Comparison of ENCODE assay signal across 35 cellular contexts in genomic region chr6:33187809-33188208, GRCh38. TPM values are rescaled to one million over a fixed set of nuclear protein-coding genes. Genes with fewer than 3 reads are reported as not detected.
DNase-seq lines count a peak whose midpoint lies in the region; ATAC-seq, FAIRE-seq and TF ChIP-seq lines count a peak whose summit lies in the region.
"Had no signal": no experiment of that assay in that cellular context is flagged by ENCODE, and none has a peak within 500 bp of the region (broad histone marks: within the 10 kb centered on the region; RNA-seq: fewer than 3 reads in every experiment).

No MANE protein-coding gene starts in this region.

- H3K36me3 Mint-ChIP-seq in endothelial cell (ENCODE audit: low read depth, unreplicated experiment): peaks cover 46% of the 10 kb centered on the region

- H3K4me3 ChIP-seq in HEK293 (ENCODE audit: low read depth, low read length) (no peak overlapping the region), K562 (no peak overlapping the region), esophagus squamous epithelium (no peak overlapping the region)
- H3K4me3 ChIP-seq: A549; BLaER1; BLaER1 treated with 17β-estradiol and CSF1 and Interleukin-3, amounts not matched to agents 10 nM and 100 nM had no signal

- no peaks in the 10 kb centered on the region for H3K9me1 ChIP-seq in K562 (ENCODE audit: control insufficient read depth, insufficient read depth, low read length)

- no peaks in the 10 kb centered on the region for H3K9me3 Mint-ChIP-seq in endothelial cell (ENCODE audit: unreplicated experiment)

- no peaks in the 10 kb centered on the region for H3K36me3 ChIP-seq in HEK293 (ENCODE audit: control insufficient read depth in 2 of 2, insufficient read depth in 1 of 2, low read length in 2 of 2)
- no peaks in the 10 kb centered on the region for H3K36me3 ChIP-seq in K562 (ENCODE audit: control insufficient read depth, insufficient read depth, low read length)
- no peaks in the 10 kb centered on the region for H3K36me3 ChIP-seq in esophagus squamous epithelium
- H3K36me3 ChIP-seq: BE2C; BLaER1; BLaER1 treated with 17β-estradiol and CSF1 and Interleukin-3, amounts not matched to agents 10 nM and 100 nM had no signal

- H3K27ac ChIP-seq in HEK293 (ENCODE audit: extremely low read depth, low read depth, low read length): no peak overlapping the region
- no peak overlapping the region for H3K27ac ChIP-seq in K562 (ENCODE audit: extremely low read depth, low read depth, low read length)
- no peak overlapping the region for H3K27ac ChIP-seq in esophagus squamous epithelium
- H3K27ac ChIP-seq: 22Rv1; A549; BLaER1; BLaER1 treated with 17β-estradiol and CSF1 and Interleukin-3, amounts not matched to agents 10 nM and 100 nM; C4-2B had no signal

- intact Hi-C loops in K562 (cut with micrococcal nuclease) (no loop called here), esophagus squamous epithelium (cut with DNase I) (no loop called here)

- WGBS in K562 (ENCODE audit: insufficient coverage, low coverage, missing lambda C conversion rate): 7% methylated on average over 1 of the region's 1 CpG
- 75 to 76% methylated on average over 1 of the region's 1 CpG for WGBS in esophagus squamous epithelium, 2 donors

- peaks cover 11% of the 10 kb centered on the region for H3K27me3 Mint-ChIP-seq in endothelial cell (ENCODE audit: unreplicated experiment)

- no peak overlapping the region for H3K4me2 ChIP-seq in K562 (ENCODE audit: insufficient read depth, low read length)
- H3K4me2 ChIP-seq: A549; BLaER1; BLaER1 treated with 17β-estradiol and CSF1 and Interleukin-3, amounts not matched to agents 10 nM and 100 nM had no signal

- no peaks in the 10 kb centered on the region for H3K79me2 ChIP-seq in K562 (ENCODE audit: control insufficient read depth, insufficient read depth, low read length)

- no peak for FAIRE-seq in K562 (lab: Jason Lieb, UNC)
- FAIRE-seq: A204.1, A549, D721Med had no signal

- DNase-seq in K562 (ENCODE audit: extremely low read depth in 1 of 4, low spot score in 3 of 4) (no peak), endothelial cell (ENCODE audit: low spot score) (no peak), esophagus squamous epithelium (lab: John Stamatoyannopoulos, UW) (no peak), NCI-H2227 treated with DMSO at 0.1 percent for 48 hours (lab: John Stamatoyannopoulos, UW) (no peak)
- DNase-seq: 8988T; ACHN; AML-193; BE2C; C1 segment of cervical spinal cord; Caco-2; Calu3; CD4-positive, alpha-beta T cell; CD4-positive, CD25-positive, alpha-beta regulatory T cell; CD8-positive, alpha-beta memory T cell; CD8-positive, alpha-beta T cell; COR-L47; DMS 273 treated with DMSO at 0.1 percent for 48 hours; DMS153; DMS79; DMS79 treated with DMSO at 0.1 percent for 48 hours; DND-41; EL had no signal

- no peak overlapping the region for H2AFZ ChIP-seq in K562 (ENCODE audit: low read depth, low read length)

- peaks cover 35% of the 10 kb centered on the region for H3K4me1 Mint-ChIP-seq in endothelial cell (ENCODE audit: unreplicated experiment)

- no TSS peak for BruUV-seq in K562 (replicated peaks; lab: Mats Ljungman, UMichigan)

- H3K27ac Mint-ChIP-seq in endothelial cell (ENCODE audit: unreplicated experiment): no peak overlapping the region
- H3K27ac Mint-ChIP-seq: B cell; CD14-positive monocyte; CD4-positive, alpha-beta memory T cell; CD4-positive, alpha-beta T cell; CD8-positive, alpha-beta memory T cell; CD8-positive, alpha-beta T cell had no signal

- TF ChIP-seq RAD21 in K562 (CRISPR knock-in tag; conservative IDR thresholded peaks at IDR 0.05 in 1 of 2, IDR thresholded peaks at IDR 0.05 in 1 of 2): no peak

- TF ChIP-seq CTCF in HEK293 (tag by site-specific recombination; IDR thresholded peaks at IDR 0.05) (no peak), K562 (IDR thresholded peaks at IDR 0.05 in 2 of 3, conservative IDR thresholded peaks at IDR 0.05 in 1 of 3; ENCODE audit: insufficient read depth in 2 of 3, low read depth in 1 of 3, low read length in 3 of 3) (no peak), endothelial cell (IDR thresholded peaks at IDR 0.05; ENCODE audit: unreplicated experiment) (no peak), esophagus squamous epithelium (IDR thresholded peaks at IDR 0.05) (no peak)

- ATAC-seq in K562 (no peak), HG02642 (IDR thresholded peaks at IDR 0.05; ENCODE audit: poor library complexity, unreplicated experiment) (no peak)
- ATAC-seq: A549; CD8-positive, alpha-beta T cell had no signal

- CTCF ChIA-PET in HEK293 (lab: Yijun Ruan, JAX) (interaction anchor here (2.1 kb wide), 1 partner anchor 10 kb away, joined by 9 read pairs; no protein-coding TSS in a partner anchor), K562 (lab: Yijun Ruan, JAX; ENCODE audit: low intra/inter-chr PET ratio) (no interaction called here)

- no peak for TF ChIP-seq EP300 in K562 (IDR thresholded peaks at IDR 0.05; ENCODE audit: low read length)

- H3K9me3 ChIP-seq in HEK293 (ENCODE audit: control insufficient read depth, insufficient read depth, low read depth, low read length): no peaks in the 10 kb centered on the region
- peaks cover 12% of the 10 kb centered on the region for H3K9me3 ChIP-seq in K562 (replicated peaks; ENCODE audit: control insufficient read depth, insufficient read depth, low read depth, low read length)
- no peaks in the 10 kb centered on the region for H3K9me3 ChIP-seq in esophagus squamous epithelium
- H3K9me3 ChIP-seq: A549, BE2C, Caco-2 had no signal

- H3K27me3 ChIP-seq in K562 (ENCODE audit: control insufficient read depth in 2 of 2, insufficient read depth in 2 of 2, low read length in 2 of 2) (peaks cover 27 to 33% of the 10 kb centered on the region in 2 experiments; a peak in 4 of 5 replicates), esophagus squamous epithelium (peaks cover 0 to 62% (median 6%) of the 10 kb centered on the region in 4 donors)

- H3K9ac ChIP-seq in K562 (ENCODE audit: insufficient read depth in 1 of 2, low read depth in 2 of 2, low read length in 2 of 2): no peak overlapping the region
- H3K9ac ChIP-seq: BLaER1; BLaER1 treated with 17β-estradiol and CSF1 and Interleukin-3, amounts not matched to agents 10 nM and 100 nM had no signal

- POLR2A ChIA-PET in HEK293 (lab: Yijun Ruan, JAX) (no interaction called here), K562 (lab: Yijun Ruan, JAX) (no interaction called here)

- H4K20me1 ChIP-seq in K562 (replicated peaks; ENCODE audit: control insufficient read depth, insufficient read depth, low read length): no peaks in the 10 kb centered on the region

- in situ Hi-C loops in K562 (cut with MboI): no loop called here

- H3K4me1 ChIP-seq in HEK293 (ENCODE audit: control insufficient read depth, insufficient read depth, low read length): peaks cover under 1% of the 10 kb centered on the region; the same call in 1 of the 2 replicates
- peaks cover 0 to 18% of the 10 kb centered on the region in 2 experiments; a peak in 3 of 5 replicates for H3K4me1 ChIP-seq in K562 (replicated peaks in 1 of 2; ENCODE audit: control insufficient read depth in 2 of 2, insufficient read depth in 2 of 2, low read length in 2 of 2)
- peaks cover 9 to 11% (median 11%) of the 10 kb centered on the region in 3 donors for H3K4me1 ChIP-seq in esophagus squamous epithelium
- H3K4me1 ChIP-seq: A549, Caco-2 had no signal

- TF ChIP-seq POLR2A in K562 (conservative IDR thresholded peaks at IDR 0.05) (no peak), esophagus squamous epithelium (IDR thresholded peaks at IDR 0.05) (no peak)

- H3K4me3 Mint-ChIP-seq in endothelial cell (ENCODE audit: unreplicated experiment): peak overlapping the region; percentile 68
- H3K4me3 Mint-ChIP-seq: B cell; CD14-positive monocyte; CD4-positive, alpha-beta memory T cell; CD4-positive, alpha-beta T cell; CD8-positive, alpha-beta memory T cell; CD8-positive, alpha-beta T cell had no signal

RNA-seq across cellular contexts. Expression of gene COL11A2, which starts 4.5 kb away (rescaled TPM):
- total RNA-seq in K562 (2011; cell fraction: chromatin; rRNA removed; ENCODE audit: low replicate concordance): 0.30 and 2.2 TPM in 2 replicates
- 0.83 and 1.1 TPM in 2 replicates for total RNA-seq in K562 (2011; cell fraction: nucleolus; rRNA removed)
- 0.92 and 0.95 TPM in 2 replicates for total RNA-seq in K562 (2011; cell fraction: nucleoplasm; rRNA removed)
- 0.05 and 0.37 TPM in 2 replicates for total RNA-seq in K562 (2014; rRNA removed)
- 0.04 TPM in 1 of 2 replicates, not detected in the other for total RNA-seq in K562 (2014; rRNA removed; fragmentation: Illumina TruSeq; extraction: Trizol)
- 0.15 and 0.22 TPM in 2 replicates for total RNA-seq in K562 (2015; rRNA removed; fragmentation: Illumina TruSeq; extraction: Trizol)
- 0.16 and 0.35 TPM in 2 replicates for total RNA-seq in K562 (2021)
- polyA plus RNA-seq in K562 (2011; rRNA removed): 0.13 and 0.61 TPM in 2 replicates
- 0.13 and 0.15 TPM in 2 replicates for polyA plus RNA-seq in K562 (2011; cell fraction: cytosol; rRNA removed)
- 2.1 and 3.4 TPM in 2 replicates for polyA plus RNA-seq in K562 (2011; cell fraction: nucleus; rRNA removed)
- polyA plus RNA-seq in K562 (2012): 0.26 and 1.00 TPM in 2 replicates
- polyA plus RNA-seq in K562 (2014; fragmentation: Illumina TruSeq; extraction: Trizol): 0.06 and 0.11 TPM in 2 replicates
- polyA plus RNA-seq in K562 (2014; fragmentation: Nextera tagmentation; extraction: Ambion mirVana): under 1 TPM in 1 of 2 experiments, not detected in 1; 0.04 TPM
- 0.19 and 0.32 TPM in 2 replicates for polyA plus RNA-seq in K562 (2014; rRNA removed)
- polyA minus RNA-seq in K562 (2011; rRNA and poly(A)+ RNA removed): not detected in 2 replicates
- not detected in 2 replicates for polyA minus RNA-seq in K562 (2011; cell fraction: cytosol; rRNA and poly(A)+ RNA removed)
- polyA minus RNA-seq in K562 (2011; cell fraction: nucleus; rRNA and poly(A)+ RNA removed): 0.27 and 0.89 TPM in 2 replicates
- 127 TPM for total RNA-seq in endothelial cell (ENCODE audit: unreplicated experiment)
- under 1 TPM; 0.23 to 0.61 (median 0.41) TPM for total RNA-seq in esophagus squamous epithelium
- polyA plus RNA-seq: CD14-positive monocyte; CD8-positive, alpha-beta memory T cell had no signal

RNA-seq across cellular contexts. Expression of gene RXRB, which starts 12.7 kb away (rescaled TPM):
- total RNA-seq in K562 (2011; cell fraction: chromatin; rRNA removed; ENCODE audit: low replicate concordance): 106 and 228 TPM in 2 replicates
- 118 and 121 TPM in 2 replicates for total RNA-seq in K562 (2011; cell fraction: nucleolus; rRNA removed)
- total RNA-seq in K562 (2011; cell fraction: nucleoplasm; rRNA removed): 116 TPM in 2 replicates
- total RNA-seq in K562 (2014; rRNA removed) (18.4 and 18.9 TPM in 2 replicates), K562 (2014; rRNA removed; fragmentation: Illumina TruSeq; extraction: Trizol) (8.5 and 9.7 TPM in 2 replicates), K562 (2015; rRNA removed; fragmentation: Illumina TruSeq; extraction: Trizol) (13.2 and 14.6 TPM in 2 replicates), K562 (2021) (30.3 and 33.9 TPM in 2 replicates), endothelial cell (ENCODE audit: unreplicated experiment) (35.8 TPM), esophagus squamous epithelium (10 to 100 TPM; 13.9 to 26.7 (median 16.7) TPM)
- polyA plus RNA-seq in K562 (2011; rRNA removed) (32.6 and 57.5 TPM in 2 replicates), K562 (2014; fragmentation: Illumina TruSeq; extraction: Trizol) (28.4 and 29.9 TPM in 2 replicates), K562 (2014; fragmentation: Nextera tagmentation; extraction: Ambion mirVana) (1 to 10 TPM in 1 of 2 experiments, under 1 TPM in 1; 0.76 to 2.1 TPM), K562 (2014; rRNA removed) (25.8 and 35.5 TPM in 2 replicates)
- 26.3 and 30.2 TPM in 2 replicates for polyA plus RNA-seq in K562 (2011; cell fraction: cytosol; rRNA removed)
- 207 and 268 TPM in 2 replicates for polyA plus RNA-seq in K562 (2011; cell fraction: nucleus; rRNA removed)
- 32.0 and 41.3 TPM in 2 replicates for polyA plus RNA-seq in K562 (2012)
- 26.8 and 31.2 TPM in 2 replicates for polyA minus RNA-seq in K562 (2011; rRNA and poly(A)+ RNA removed)
- polyA minus RNA-seq in K562 (2011; cell fraction: cytosol; rRNA and poly(A)+ RNA removed): 16.5 and 20.0 TPM in 2 replicates
- polyA minus RNA-seq in K562 (2011; cell fraction: nucleus; rRNA and poly(A)+ RNA removed): 24.8 and 43.4 TPM in 2 replicates

RNA-seq across cellular contexts. Expression of gene SLC39A7, which starts 12.9 kb away (rescaled TPM):
- total RNA-seq in K562 (2011; cell fraction: chromatin; rRNA removed; ENCODE audit: low replicate concordance): 181 and 256 TPM in 2 replicates
- total RNA-seq in K562 (2011; cell fraction: nucleolus; rRNA removed): 225 and 235 TPM in 2 replicates
- total RNA-seq in K562 (2011; cell fraction: nucleoplasm; rRNA removed): 285 and 295 TPM in 2 replicates
- 154 and 161 TPM in 2 replicates for total RNA-seq in K562 (2014; rRNA removed)
- 112 and 117 TPM in 2 replicates for total RNA-seq in K562 (2014; rRNA removed; fragmentation: Illumina TruSeq; extraction: Trizol)
- total RNA-seq in K562 (2015; rRNA removed; fragmentation: Illumina TruSeq; extraction: Trizol): 121 and 122 TPM in 2 replicates
- 133 and 159 TPM in 2 replicates for total RNA-seq in K562 (2021)
- 112 and 116 TPM in 2 replicates for polyA plus RNA-seq in K562 (2011; rRNA removed)
- polyA plus RNA-seq in K562 (2011; cell fraction: cytosol; rRNA removed): 129 and 140 TPM in 2 replicates
- 120 and 135 TPM in 2 replicates for polyA plus RNA-seq in K562 (2011; cell fraction: nucleus; rRNA removed)
- polyA plus RNA-seq in K562 (2012): 150 and 152 TPM in 2 replicates
- 169 and 222 TPM in 2 replicates for polyA plus RNA-seq in K562 (2014; fragmentation: Illumina TruSeq; extraction: Trizol)
- 10 to 100 TPM; 21.7 to 23.5 TPM for polyA plus RNA-seq in K562 (2014; fragmentation: Nextera tagmentation; extraction: Ambion mirVana)
- polyA plus RNA-seq in K562 (2014; rRNA removed): 150 and 169 TPM in 2 replicates
- polyA minus RNA-seq in K562 (2011; rRNA and poly(A)+ RNA removed): 85.9 and 92.0 TPM in 2 replicates
- polyA minus RNA-seq in K562 (2011; cell fraction: cytosol; rRNA and poly(A)+ RNA removed): 44.7 and 50.8 TPM in 2 replicates
- 42.8 and 74.4 TPM in 2 replicates for polyA minus RNA-seq in K562 (2011; cell fraction: nucleus; rRNA and poly(A)+ RNA removed)
- total RNA-seq in endothelial cell (ENCODE audit: unreplicated experiment): 108 TPM
- 10 to 100 TPM; 43.1 to 72.4 (median 62.4) TPM for total RNA-seq in esophagus squamous epithelium

RNA-seq across cellular contexts. Expression of gene HSD17B8, which starts 16.6 kb away (rescaled TPM):
- total RNA-seq in K562 (2011; cell fraction: chromatin; rRNA removed; ENCODE audit: low replicate concordance): 8.8 and 25.7 TPM in 2 replicates
- 26.0 and 28.7 TPM in 2 replicates for total RNA-seq in K562 (2011; cell fraction: nucleolus; rRNA removed)
- total RNA-seq in K562 (2011; cell fraction: nucleoplasm; rRNA removed): 17.3 and 18.1 TPM in 2 replicates
- total RNA-seq in K562 (2014; rRNA removed): 32.5 and 38.9 TPM in 2 replicates
- total RNA-seq in K562 (2014; rRNA removed; fragmentation: Illumina TruSeq; extraction: Trizol): 12.4 and 14.2 TPM in 2 replicates
- 8.1 and 10.0 TPM in 2 replicates for total RNA-seq in K562 (2015; rRNA removed; fragmentation: Illumina TruSeq; extraction: Trizol)
- total RNA-seq in K562 (2021): 20.5 and 22.0 TPM in 2 replicates
- polyA plus RNA-seq in K562 (2011; rRNA removed): 15.6 and 30.3 TPM in 2 replicates
- polyA plus RNA-seq in K562 (2011; cell fraction: cytosol; rRNA removed): 20.6 and 74.0 TPM in 2 replicates
- 30.2 and 58.4 TPM in 2 replicates for polyA plus RNA-seq in K562 (2011; cell fraction: nucleus; rRNA removed)
- 19.8 and 22.7 TPM in 2 replicates for polyA plus RNA-seq in K562 (2012)
- polyA plus RNA-seq in K562 (2014; fragmentation: Illumina TruSeq; extraction: Trizol): 10.3 and 13.6 TPM in 2 replicates
- 1 to 10 TPM; 3.7 to 4.7 TPM for polyA plus RNA-seq in K562 (2014; fragmentation: Nextera tagmentation; extraction: Ambion mirVana)
- 35.2 and 37.3 TPM in 2 replicates for polyA plus RNA-seq in K562 (2014; rRNA removed)
- 6.8 and 15.1 TPM in 2 replicates for polyA minus RNA-seq in K562 (2011; rRNA and poly(A)+ RNA removed)
- polyA minus RNA-seq in K562 (2011; cell fraction: cytosol; rRNA and poly(A)+ RNA removed): 1.5 and 8.9 TPM in 2 replicates
- polyA minus RNA-seq in K562 (2011; cell fraction: nucleus; rRNA and poly(A)+ RNA removed): 7.9 and 9.8 TPM in 2 replicates
- total RNA-seq in endothelial cell (ENCODE audit: unreplicated experiment): 6.5 TPM
- 10 to 100 TPM; 15.1 to 42.5 (median 26.3) TPM for total RNA-seq in esophagus squamous epithelium
- total RNA-seq: A172 had no signal

RNA-seq across cellular contexts. Expression of gene RING1, which starts 20.5 kb away (rescaled TPM):
- total RNA-seq in K562 (2011; cell fraction: chromatin; rRNA removed; ENCODE audit: low replicate concordance): 19.1 and 48.9 TPM in 2 replicates
- 35.5 and 38.2 TPM in 2 replicates for total RNA-seq in K562 (2011; cell fraction: nucleolus; rRNA removed)
- 24.5 and 29.3 TPM in 2 replicates for total RNA-seq in K562 (2011; cell fraction: nucleoplasm; rRNA removed)
- total RNA-seq in K562 (2014; rRNA removed) (40.2 and 50.0 TPM in 2 replicates), K562 (2014; rRNA removed; fragmentation: Illumina TruSeq; extraction: Trizol) (24.6 and 27.5 TPM in 2 replicates), K562 (2015; rRNA removed; fragmentation: Illumina TruSeq; extraction: Trizol) (32.8 and 36.9 TPM in 2 replicates), K562 (2021) (45.2 and 52.0 TPM in 2 replicates), endothelial cell (ENCODE audit: unreplicated experiment) (19.6 TPM), esophagus squamous epithelium (10 to 100 TPM; 10.9 to 20.6 (median 13.9) TPM)
- polyA plus RNA-seq in K562 (2011; rRNA removed) (28.7 and 32.3 TPM in 2 replicates), K562 (2014; fragmentation: Illumina TruSeq; extraction: Trizol) (44.2 and 45.4 TPM in 2 replicates), K562 (2014; fragmentation: Nextera tagmentation; extraction: Ambion mirVana) (1 to 10 TPM; 4.2 to 4.8 TPM), K562 (2014; rRNA removed) (54.4 and 59.1 TPM in 2 replicates)
- polyA plus RNA-seq in K562 (2011; cell fraction: cytosol; rRNA removed): 32.0 and 49.7 TPM in 2 replicates
- polyA plus RNA-seq in K562 (2011; cell fraction: nucleus; rRNA removed): 71.2 and 99.4 TPM in 2 replicates
- polyA plus RNA-seq in K562 (2012): 53.8 and 61.3 TPM in 2 replicates
- 9.4 and 21.5 TPM in 2 replicates for polyA minus RNA-seq in K562 (2011; rRNA and poly(A)+ RNA removed)
- polyA minus RNA-seq in K562 (2011; cell fraction: cytosol; rRNA and poly(A)+ RNA removed): 13.9 and 17.4 TPM in 2 replicates
- 5.3 and 8.9 TPM in 2 replicates for polyA minus RNA-seq in K562 (2011; cell fraction: nucleus; rRNA and poly(A)+ RNA removed)

Comparison
In these comparisons a context has a peak if more than half of its experiments do, and no peak if none do; other contexts are left out.
1. RNA of gene COL11A2, which starts 4.5 kb away (total RNA-seq): 127 TPM in endothelial cell (single experiment); 0.23 to 0.61 TPM in esophagus squamous epithelium and 0.04 to 2.2 TPM in K562; every median in the first group is over 10 times any median in the second.
2. Of the 44 proteins assayed by ChIP-seq in both K562 and HEK293: peak only in K562: none; only in HEK293: ZBTB17; in both: none; in neither: 43.